In the genomic region with DNA sequence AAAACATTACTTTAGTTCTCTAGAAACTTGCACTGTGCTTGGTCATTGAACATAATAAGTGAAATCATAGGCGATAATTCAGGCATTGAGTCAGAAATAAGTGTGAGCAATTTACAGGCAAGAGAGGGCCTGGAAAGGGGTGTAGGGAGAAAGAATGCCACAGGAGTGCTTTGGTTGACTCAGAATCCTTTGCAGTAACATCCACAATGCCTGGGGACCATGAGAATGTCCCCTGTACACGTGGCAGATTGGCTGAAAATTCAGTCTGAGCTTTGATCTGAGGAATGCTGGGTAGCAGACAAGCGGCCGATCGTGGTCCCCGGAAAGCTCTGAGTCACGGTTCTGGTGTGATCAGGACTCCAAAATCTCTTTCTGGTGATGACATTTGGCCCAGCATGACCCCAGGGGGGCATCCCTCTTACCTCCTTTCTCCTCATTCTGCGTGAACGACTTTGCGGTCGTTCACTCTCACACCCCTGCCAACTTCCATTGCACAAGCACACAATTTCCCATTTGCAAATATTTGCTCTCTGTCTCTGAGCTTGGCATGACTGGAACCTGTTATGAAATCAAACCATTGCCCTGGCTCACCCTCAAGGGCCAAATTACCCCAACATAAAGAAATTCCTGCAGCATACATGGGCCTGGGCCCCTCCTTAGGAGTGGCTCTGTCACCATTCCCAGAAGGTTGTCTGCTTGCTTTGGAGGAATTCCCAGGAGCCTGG, we compare ENCODE assay signal across 10 cellular contexts.
DNase-seq lines count a peak whose midpoint lies in the region; ATAC-seq and TF ChIP-seq lines count a peak whose summit lies in the region.
"Had no signal": no experiment of that assay in that cellular context is flagged by ENCODE, and none has a peak within 500 bp of the region (broad histone marks: within the 10 kb centered on the region; RNA-seq: fewer than 3 reads in every experiment).

No MANE protein-coding gene starts in this region.

- H3K9me3 Mint-ChIP-seq in osteocyte (ENCODE audit: unreplicated experiment) (no peaks in the 10 kb centered on the region), GM23338 (no peaks in the 10 kb centered on the region)
- H3K9me3 Mint-ChIP-seq: central memory CD8-positive, alpha-beta T cell; T-cell had no signal

- no peaks in the 10 kb centered on the region for H3K4me1 ChIP-seq in GM23338 (ENCODE audit: insufficient read depth)

- no peak overlapping the region for H2AFZ ChIP-seq in GM23338

- no peak overlapping the region for H3K4me3 ChIP-seq in GM23338

- H3K4me1 Mint-ChIP-seq in osteocyte (ENCODE audit: unreplicated experiment), result peaks cover 14% of the 10 kb centered on the region
- H3K4me1 Mint-ChIP-seq in GM23338, result peaks cover 13% of the 10 kb centered on the region; the same call in 2 of the 3 replicates

- H3K4me3 Mint-ChIP-seq in osteocyte (ENCODE audit: unreplicated experiment) (no peak overlapping the region), GM23338 (no peak overlapping the region)
- H3K4me3 Mint-ChIP-seq: central memory CD8-positive, alpha-beta T cell; T-cell had no signal

- no peak overlapping the region for H3K4me2 ChIP-seq in GM23338

- no peaks in the 10 kb centered on the region for H3F3A ChIP-seq in GM23338 (replicated peaks; ENCODE audit: low read depth)

- H3K36me3 ChIP-seq in GM23338 (ENCODE audit: insufficient read depth), result no peaks in the 10 kb centered on the region

- H3K9me2 ChIP-seq in GM23338 (ENCODE audit: insufficient read depth), result no peaks in the 10 kb centered on the region

- H3K79me2 ChIP-seq in GM23338 (replicated peaks; ENCODE audit: insufficient read depth), result no peaks in the 10 kb centered on the region

- H4K20me1 ChIP-seq in GM23338 (replicated peaks; ENCODE audit: insufficient read depth), result no peaks in the 10 kb centered on the region

- peaks cover 3% of the 10 kb centered on the region for H3K36me3 Mint-ChIP-seq in osteocyte (ENCODE audit: unreplicated experiment)
- H3K36me3 Mint-ChIP-seq in GM23338 (ENCODE audit: low read depth), result no peaks in the 10 kb centered on the region

- ATAC-seq in GM23338, result no peak
- ATAC-seq: T-cell had no signal

- H3K27ac Mint-ChIP-seq in osteocyte (ENCODE audit: unreplicated experiment), result no peak overlapping the region
- H3K27ac Mint-ChIP-seq in GM23338, result no peak overlapping the region
- H3K27ac Mint-ChIP-seq: T-cell had no signal

- no peaks in the 10 kb centered on the region for H3K27me3 Mint-ChIP-seq in osteocyte (ENCODE audit: unreplicated experiment)
- no peaks in the 10 kb centered on the region for H3K27me3 Mint-ChIP-seq in GM23338 (ENCODE audit: insufficient read depth, low read depth, poor library complexity)
- H3K27me3 Mint-ChIP-seq: central memory CD8-positive, alpha-beta T cell; T-cell had no signal

- H3K27ac ChIP-seq in GM23338 (ENCODE audit: low read depth), result no peak overlapping the region

- TF ChIP-seq CTCF in osteocyte (IDR thresholded peaks at IDR 0.05) (no peak), GM23338 (conservative IDR thresholded peaks at IDR 0.05; ENCODE audit: low read depth in 2 of 2) (no peak)

- DNase-seq in DMS53 (lab: John Stamatoyannopoulos, UW) (peak; percentile 58), NCI-H345 treated with DMSO at 0.1 percent for 48 hours (lab: John Stamatoyannopoulos, UW; ENCODE audit: unreplicated experiment) (peak; percentile 30), fibroblast of gingiva (ENCODE audit: low read depth) (peak; percentile 95), osteocyte (ENCODE audit: extremely low spot score, unreplicated experiment) (peak; percentile 34), NCI-H82 (lab: John Stamatoyannopoulos, UW) (no peak), GM23338 (ENCODE audit: low spot score) (no peak)
- no peak for DNase-seq in activated CD8-positive, alpha-beta memory T cell treated with anti-CD3 and anti-CD28 coated beads, Interleukin-2, amount 50 U/mL, for 48 hours
- DNase-seq in stimulated activated CD4-positive, alpha-beta T cell treated with anti-CD3 and anti-CD28 coated beads, Interleukin-2, amount 100 ng/mL, for 48 hours, result no peak
- DNase-seq: T-cell had no signal

- H3K27me3 ChIP-seq in GM23338 (ENCODE audit: insufficient read depth), result no peaks in the 10 kb centered on the region

TF ChIP-seq in GM23338, 12 proteins besides CTCF, POLR2A, EP300 and RAD21 (continues in another document):
- TF ChIP-seq EZH2 (IDR thresholded peaks at IDR 0.05; ENCODE audit: low read depth, unreplicated experiment) (no peak), ZNF114 (CRISPR knock-in tag; IDR thresholded peaks at IDR 0.05) (no peak)
- TF ChIP-seq, protein P1, sequence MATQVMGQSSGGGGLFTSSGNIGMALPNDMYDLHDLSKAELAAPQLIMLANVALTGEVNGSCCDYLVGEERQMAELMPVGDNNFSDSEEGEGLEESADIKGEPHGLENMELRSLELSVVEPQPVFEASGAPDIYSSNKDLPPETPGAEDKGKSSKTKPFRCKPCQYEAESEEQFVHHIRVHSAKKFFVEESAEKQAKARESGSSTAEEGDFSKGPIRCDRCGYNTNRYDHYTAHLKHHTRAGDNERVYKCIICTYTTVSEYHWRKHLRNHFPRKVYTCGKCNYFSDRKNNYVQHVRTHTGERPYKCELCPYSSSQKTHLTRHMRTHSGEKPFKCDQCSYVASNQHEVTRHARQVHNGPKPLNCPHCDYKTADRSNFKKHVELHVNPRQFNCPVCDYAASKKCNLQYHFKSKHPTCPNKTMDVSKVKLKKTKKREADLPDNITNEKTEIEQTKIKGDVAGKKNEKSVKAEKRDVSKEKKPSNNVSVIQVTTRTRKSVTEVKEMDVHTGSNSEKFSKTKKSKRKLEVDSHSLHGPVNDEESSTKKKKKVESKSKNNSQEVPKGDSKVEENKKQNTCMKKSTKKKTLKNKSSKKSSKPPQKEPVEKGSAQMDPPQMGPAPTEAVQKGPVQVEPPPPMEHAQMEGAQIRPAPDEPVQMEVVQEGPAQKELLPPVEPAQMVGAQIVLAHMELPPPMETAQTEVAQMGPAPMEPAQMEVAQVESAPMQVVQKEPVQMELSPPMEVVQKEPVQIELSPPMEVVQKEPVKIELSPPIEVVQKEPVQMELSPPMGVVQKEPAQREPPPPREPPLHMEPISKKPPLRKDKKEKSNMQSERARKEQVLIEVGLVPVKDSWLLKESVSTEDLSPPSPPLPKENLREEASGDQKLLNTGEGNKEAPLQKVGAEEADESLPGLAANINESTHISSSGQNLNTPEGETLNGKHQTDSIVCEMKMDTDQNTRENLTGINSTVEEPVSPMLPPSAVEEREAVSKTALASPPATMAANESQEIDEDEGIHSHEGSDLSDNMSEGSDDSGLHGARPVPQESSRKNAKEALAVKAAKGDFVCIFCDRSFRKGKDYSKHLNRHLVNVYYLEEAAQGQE (IDR thresholded peaks at IDR 0.05; ENCODE audit: unreplicated experiment), result no peak
- TF ChIP-seq, protein P2, sequence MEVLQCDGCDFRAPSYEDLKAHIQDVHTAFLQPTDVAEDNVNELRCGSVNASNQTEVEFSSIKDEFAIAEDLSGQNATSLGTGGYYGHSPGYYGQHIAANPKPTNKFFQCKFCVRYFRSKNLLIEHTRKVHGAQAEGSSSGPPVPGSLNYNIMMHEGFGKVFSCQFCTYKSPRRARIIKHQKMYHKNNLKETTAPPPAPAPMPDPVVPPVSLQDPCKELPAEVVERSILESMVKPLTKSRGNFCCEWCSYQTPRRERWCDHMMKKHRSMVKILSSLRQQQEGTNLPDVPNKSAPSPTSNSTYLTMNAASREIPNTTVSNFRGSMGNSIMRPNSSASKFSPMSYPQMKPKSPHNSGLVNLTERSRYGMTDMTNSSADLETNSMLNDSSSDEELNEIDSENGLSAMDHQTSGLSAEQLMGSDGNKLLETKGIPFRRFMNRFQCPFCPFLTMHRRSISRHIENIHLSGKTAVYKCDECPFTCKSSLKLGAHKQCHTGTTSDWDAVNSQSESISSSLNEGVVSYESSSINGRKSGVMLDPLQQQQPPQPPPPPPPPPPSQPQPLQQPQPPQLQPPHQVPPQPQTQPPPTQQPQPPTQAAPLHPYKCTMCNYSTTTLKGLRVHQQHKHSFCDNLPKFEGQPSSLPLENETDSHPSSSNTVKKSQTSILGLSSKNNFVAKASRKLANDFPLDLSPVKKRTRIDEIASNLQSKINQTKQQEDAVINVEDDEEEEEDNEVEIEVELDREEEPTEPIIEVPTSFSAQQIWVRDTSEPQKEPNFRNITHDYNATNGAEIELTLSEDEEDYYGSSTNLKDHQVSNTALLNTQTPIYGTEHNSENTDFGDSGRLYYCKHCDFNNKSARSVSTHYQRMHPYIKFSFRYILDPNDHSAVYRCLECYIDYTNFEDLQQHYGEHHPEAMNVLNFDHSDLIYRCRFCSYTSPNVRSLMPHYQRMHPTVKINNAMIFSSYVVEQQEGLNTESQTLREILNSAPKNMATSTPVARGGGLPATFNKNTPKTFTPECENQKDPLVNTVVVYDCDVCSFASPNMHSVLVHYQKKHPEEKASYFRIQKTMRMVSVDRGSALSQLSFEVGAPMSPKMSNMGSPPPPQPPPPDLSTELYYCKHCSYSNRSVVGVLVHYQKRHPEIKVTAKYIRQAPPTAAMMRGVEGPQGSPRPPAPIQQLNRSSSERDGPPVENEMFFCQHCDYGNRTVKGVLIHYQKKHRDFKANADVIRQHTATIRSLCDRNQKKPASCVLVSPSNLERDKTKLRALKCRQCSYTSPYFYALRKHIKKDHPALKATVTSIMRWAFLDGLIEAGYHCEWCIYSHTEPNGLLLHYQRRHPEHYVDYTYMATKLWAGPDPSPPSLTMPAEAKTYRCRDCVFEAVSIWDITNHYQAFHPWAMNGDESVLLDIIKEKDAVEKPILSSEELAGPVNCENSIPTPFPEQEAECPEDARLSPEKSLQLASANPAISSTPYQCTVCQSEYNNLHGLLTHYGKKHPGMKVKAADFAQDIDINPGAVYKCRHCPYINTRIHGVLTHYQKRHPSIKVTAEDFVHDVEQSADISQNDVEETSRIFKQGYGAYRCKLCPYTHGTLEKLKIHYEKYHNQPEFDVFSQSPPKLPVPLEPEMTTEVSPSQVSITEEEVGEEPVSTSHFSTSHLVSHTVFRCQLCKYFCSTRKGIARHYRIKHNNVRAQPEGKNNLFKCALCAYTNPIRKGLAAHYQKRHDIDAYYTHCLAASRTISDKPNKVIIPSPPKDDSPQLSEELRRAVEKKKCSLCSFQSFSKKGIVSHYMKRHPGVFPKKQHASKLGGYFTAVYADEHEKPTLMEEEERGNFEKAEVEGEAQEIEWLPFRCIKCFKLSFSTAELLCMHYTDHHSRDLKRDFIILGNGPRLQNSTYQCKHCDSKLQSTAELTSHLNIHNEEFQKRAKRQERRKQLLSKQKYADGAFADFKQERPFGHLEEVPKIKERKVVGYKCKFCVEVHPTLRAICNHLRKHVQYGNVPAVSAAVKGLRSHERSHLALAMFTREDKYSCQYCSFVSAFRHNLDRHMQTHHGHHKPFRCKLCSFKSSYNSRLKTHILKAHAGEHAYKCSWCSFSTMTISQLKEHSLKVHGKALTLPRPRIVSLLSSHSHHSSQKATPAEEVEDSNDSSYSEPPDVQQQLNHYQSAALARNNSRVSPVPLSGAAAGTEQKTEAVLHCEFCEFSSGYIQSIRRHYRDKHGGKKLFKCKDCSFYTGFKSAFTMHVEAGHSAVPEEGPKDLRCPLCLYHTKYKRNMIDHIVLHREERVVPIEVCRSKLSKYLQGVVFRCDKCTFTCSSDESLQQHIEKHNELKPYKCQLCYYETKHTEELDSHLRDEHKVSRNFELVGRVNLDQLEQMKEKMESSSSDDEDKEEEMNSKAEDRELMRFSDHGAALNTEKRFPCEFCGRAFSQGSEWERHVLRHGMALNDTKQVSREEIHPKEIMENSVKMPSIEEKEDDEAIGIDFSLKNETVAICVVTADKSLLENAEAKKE (CRISPR knock-in tag; IDR thresholded peaks at IDR 0.05), result no peak

Comparison
In these comparisons a context has a peak if more than half of its experiments do, and no peak if none do; other contexts are left out.
1. DNase-seq: peak in DMS53 (single experiment), NCI-H345 treated with DMSO at 0.1 percent for 48 hours (single experiment), fibroblast of gingiva (single experiment) and osteocyte (single experiment); none in NCI-H82 (single experiment), activated CD8-positive, alpha-beta memory T cell treated with anti-CD3 and anti-CD28 coated beads, Interleukin-2, amount 50 U/mL, for 48 hours (single experiment), stimulated activated CD4-positive, alpha-beta T cell treated with anti-CD3 and anti-CD28 coated beads, Interleukin-2, amount 100 ng/mL, for 48 hours (0 of 2) and GM23338 (single experiment).